In the genomic region with DNA sequence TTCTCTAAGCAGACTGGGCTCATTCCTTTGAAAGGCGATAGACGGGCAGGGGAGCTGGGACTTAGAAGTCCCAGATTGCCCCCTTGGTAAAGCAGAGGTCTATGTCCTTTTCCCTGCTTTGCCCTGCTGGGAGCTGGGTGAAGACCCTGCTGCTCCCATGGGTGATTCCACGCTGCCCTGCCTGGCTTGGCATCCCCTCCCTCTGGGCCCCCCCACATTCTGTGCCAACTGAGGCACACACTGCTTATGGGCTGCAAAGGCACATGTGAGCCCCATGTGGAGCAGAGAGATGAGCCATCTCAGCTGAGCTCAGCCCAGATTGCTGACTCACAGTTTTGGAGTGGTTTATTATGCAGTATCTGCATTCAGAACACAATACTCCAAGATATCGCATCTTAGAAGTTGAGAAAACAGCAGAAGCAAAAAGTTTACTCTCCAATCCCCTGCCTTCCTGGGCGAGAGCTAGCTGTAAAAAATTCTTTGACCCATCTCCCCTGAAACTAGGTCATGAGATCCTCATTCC, we compare ENCODE assay signal across 19 cellular contexts.
DNase-seq lines count a peak whose midpoint lies in the region; ATAC-seq, FAIRE-seq and TF ChIP-seq lines count a peak whose summit lies in the region.
"Had no signal": no experiment of that assay in that cellular context is flagged by ENCODE, and none has a peak within 500 bp of the region (broad histone marks: within the 10 kb centered on the region; RNA-seq: fewer than 3 reads in every experiment).

No MANE protein-coding gene starts in this region.

- H3K4me1 ChIP-seq in HepG2 (ENCODE audit: insufficient read depth, low read length) (peaks cover 6% of the 10 kb centered on the region), right lobe of liver (peaks cover 0 to 4% (median 2%) of the 10 kb centered on the region in 4 donors), K562 (replicated peaks in 1 of 2; ENCODE audit: control insufficient read depth in 2 of 2, insufficient read depth in 2 of 2, low read length in 2 of 2) (peaks cover 3 to 4% of the 10 kb centered on the region in 2 experiments; a peak in 2 of 5 replicates), mesendoderm (ENCODE audit: control insufficient read depth, low read depth, low read length) (no peaks in the 10 kb centered on the region)

- POLR2A ChIA-PET in HepG2 (lab: Yijun Ruan, JAX) (no interaction called here), K562 (lab: Yijun Ruan, JAX) (interaction anchor here (0.6 kb wide), 1 partner anchor 67 kb away, joined by 3 read pairs; no protein-coding TSS in a partner anchor), GM10248 (lab: Yijun Ruan, JAX) (no interaction called here)

- H3K4me3 ChIP-seq in HepG2 (replicated peaks in 1 of 3; ENCODE audit: insufficient read depth in 1 of 3, low read depth in 2 of 3, low read length in 3 of 3) (no peak overlapping the region), right lobe of liver (no peak overlapping the region), K562 (no peak overlapping the region), mesendoderm (ENCODE audit: low read length) (no peak overlapping the region)
- H3K4me3 ChIP-seq: PC-9 had no signal

- H2BK120ac ChIP-seq in mesendoderm (ENCODE audit: low read depth, low read length) = no peak overlapping the region

- TF ChIP-seq POLR2A in HepG2 (IDR thresholded peaks at IDR 0.05; ENCODE audit: insufficient read depth in 1 of 2, low read depth in 2 of 2, low read length in 2 of 2) = no peak
- TF ChIP-seq POLR2A in right lobe of liver (IDR thresholded peaks at IDR 0.05) = no peak
- TF ChIP-seq POLR2A in K562 (conservative IDR thresholded peaks at IDR 0.05) = no peak

- H4K20me1 ChIP-seq in HepG2 (ENCODE audit: insufficient read depth, low read length) = no peaks in the 10 kb centered on the region
- 0 out of 2 replicates have a peak, but pooled peaks cover 2% of the 10 kb centered on the region for H4K20me1 ChIP-seq in K562 (replicated peaks; ENCODE audit: control insufficient read depth, insufficient read depth, low read length)

- no peak for TF ChIP-seq EP300 in HepG2 (IDR thresholded peaks at IDR 0.05; ENCODE audit: low read depth in 2 of 2, low read length in 2 of 2)
- TF ChIP-seq EP300 in HepG2 (CRISPR knock-in tag; IDR thresholded peaks at IDR 0.05; ENCODE audit: borderline replicate concordance) = no peak
- no peak for TF ChIP-seq EP300 in K562 (IDR thresholded peaks at IDR 0.05; ENCODE audit: low read length)

- TF ChIP-seq RAD21 in HepG2 (CRISPR knock-in tag; IDR thresholded peaks at IDR 0.05) = no peak
- no peak for TF ChIP-seq RAD21 in K562 (CRISPR knock-in tag; conservative IDR thresholded peaks at IDR 0.05 in 1 of 2, IDR thresholded peaks at IDR 0.05 in 1 of 2)

- no peak for ATAC-seq in HepG2
- ATAC-seq in right lobe of liver = no peak
- ATAC-seq in K562 = no peak
- no peak for ATAC-seq in HG03108 (IDR thresholded peaks at IDR 0.05; ENCODE audit: unreplicated experiment)
- no peak for ATAC-seq in GM21825 (IDR thresholded peaks at IDR 0.05; ENCODE audit: unreplicated experiment)

- FAIRE-seq in HepG2 (lab: Jason Lieb, UNC) (no peak), K562 (lab: Jason Lieb, UNC) (no peak)
- FAIRE-seq: A204.1, H54 had no signal

- BruUV-seq in HepG2 (replicated peaks; lab: Mats Ljungman, UMichigan) (no TSS peak), K562 (replicated peaks; lab: Mats Ljungman, UMichigan) (no TSS peak)

- 24% methylated on average over 5 of the region's 5 CpGs for WGBS in HepG2 (ENCODE audit: low lambda C conversion rate)
- WGBS in right lobe of liver (ENCODE audit: insufficient coverage, low coverage, low lambda C conversion rate, missing lambda C conversion rate) = 64% methylated on average over 2 of the region's 5 CpGs
- WGBS in K562 (ENCODE audit: insufficient coverage, low coverage, missing lambda C conversion rate) = 1% methylated on average over 5 of the region's 5 CpGs
- no CpG with 5 or more reads among the region's 5 CpGs for WGBS in mesendoderm (ENCODE audit: extremely low coverage, insufficient coverage, low lambda C conversion rate)

- no peak overlapping the region for H3K4ac ChIP-seq in mesendoderm (ENCODE audit: low read depth, low read length)

- DNase-seq in HepG2 (ENCODE audit: low spot score) (no peak), right lobe of liver (no peak), K562 (ENCODE audit: extremely low read depth in 1 of 4, low spot score in 3 of 4) (no peak), mesendoderm (no peak), GM10248 (ENCODE audit: extremely low spot score) (no peak), D341Med (ENCODE audit: low spot score) (no peak)
- DNase-seq: Calu3; CD4-positive, CD25-positive, alpha-beta regulatory T cell; DMS79; GDM1; NCI-H1092; NCI-H2107; NCI-H345; NCI-H526 treated with DMSO at 0.1 percent for 48 hours; PC-9 had no signal

- H3K79me2 ChIP-seq in HepG2 (ENCODE audit: insufficient read depth, low read length) (no peaks in the 10 kb centered on the region), K562 (ENCODE audit: control insufficient read depth, insufficient read depth, low read length) (no peaks in the 10 kb centered on the region), mesendoderm (ENCODE audit: control insufficient read depth, insufficient read depth, low read length) (no peaks in the 10 kb centered on the region)

- no peaks in the 10 kb centered on the region for H3K9me1 ChIP-seq in K562 (ENCODE audit: control insufficient read depth, insufficient read depth, low read length)

- no peak overlapping the region for H2BK15ac ChIP-seq in mesendoderm (replicated peaks; ENCODE audit: low read depth)

- in situ Hi-C loops in HepG2 (cut with HindIII; ENCODE audit: extremely low pct_ligation_motif_present, low pct_unique_long_range_greater_than_20kb) (no loop called here), K562 (cut with MboI) (no loop called here)

- H2BK5ac ChIP-seq in mesendoderm (ENCODE audit: low read length) = no peak overlapping the region

- H3K4me2 ChIP-seq in HepG2 (ENCODE audit: low read depth, low read length) = no peak overlapping the region
- H3K4me2 ChIP-seq in K562 (ENCODE audit: insufficient read depth, low read length) = no peak overlapping the region
- no peak overlapping the region for H3K4me2 ChIP-seq in mesendoderm (ENCODE audit: low read length)
- H3K4me2 ChIP-seq: PC-9 had no signal

- H4K8ac ChIP-seq in mesendoderm (ENCODE audit: low read depth, low read length) = no peak overlapping the region

- H4K5ac ChIP-seq in mesendoderm (ENCODE audit: low read length) = no peak overlapping the region

- H3K23ac ChIP-seq in mesendoderm (ENCODE audit: low read length) = no peak overlapping the region

- H3K36me3 ChIP-seq in HepG2 (replicated peaks in 1 of 2; ENCODE audit: control insufficient read depth in 1 of 2, insufficient read depth in 2 of 2, low read length in 2 of 2) = no peaks in the 10 kb centered on the region
- no peaks in the 10 kb centered on the region for H3K36me3 ChIP-seq in right lobe of liver
- no peaks in the 10 kb centered on the region for H3K36me3 ChIP-seq in K562 (ENCODE audit: control insufficient read depth, insufficient read depth, low read length)
- no peaks in the 10 kb centered on the region for H3K36me3 ChIP-seq in mesendoderm (ENCODE audit: control insufficient read depth, insufficient read depth, low read length)

- H2AK5ac ChIP-seq in mesendoderm (ENCODE audit: low read length) = no peak overlapping the region

- H3K9me3 ChIP-seq in HepG2 (ENCODE audit: low read length) (no peaks in the 10 kb centered on the region), right lobe of liver (no peaks in the 10 kb centered on the region), K562 (replicated peaks; ENCODE audit: control insufficient read depth, insufficient read depth, low read depth, low read length) (no peaks in the 10 kb centered on the region)

- CTCF ChIA-PET in HepG2 (lab: Yijun Ruan, JAX; ENCODE audit: low intra/inter-chr PET ratio, low total read pairs) (no interaction called here), K562 (lab: Yijun Ruan, JAX; ENCODE audit: low intra/inter-chr PET ratio) (no interaction called here), GM10248 (lab: Yijun Ruan, JAX) (interaction anchor here (0.9 to 3.5 kb wide), 3 partner anchors 12 to 172 kb away, joined by 4 to 13 read pairs (median 5); no protein-coding TSS in a partner anchor)

- TF ChIP-seq CTCF in HepG2 (CRISPR knock-in tag; IDR thresholded peaks at IDR 0.05) (no peak), right lobe of liver (IDR thresholded peaks at IDR 0.05) (no peak), K562 (IDR thresholded peaks at IDR 0.05 in 2 of 3, conservative IDR thresholded peaks at IDR 0.05 in 1 of 3; ENCODE audit: insufficient read depth in 2 of 3, low read depth in 1 of 3, low read length in 3 of 3) (no peak), GM10248 (IDR thresholded peaks at IDR 0.05; ENCODE audit: control extremely low read depth, extremely low read depth, low read depth, missing control alignments) (no peak)

- H3K9ac ChIP-seq in HepG2 (ENCODE audit: insufficient read depth, low read depth, low read length) (no peak overlapping the region), K562 (ENCODE audit: insufficient read depth in 1 of 2, low read depth in 2 of 2, low read length in 2 of 2) (peak overlapping the region in 1 of 2 experiments; percentile 54; a peak in 1 of 4 replicates), mesendoderm (ENCODE audit: low read length) (no peak overlapping the region)

- H3K27ac ChIP-seq in HepG2 (ENCODE audit: extremely low read length, insufficient read depth, low read length) (no peak overlapping the region), right lobe of liver (no peak overlapping the region), K562 (ENCODE audit: extremely low read depth, low read depth, low read length) (no peak overlapping the region), mesendoderm (ENCODE audit: low read depth, low read length) (no peak overlapping the region)
- H3K27ac ChIP-seq: PC-9 had no signal

- H3K56ac ChIP-seq in mesendoderm (ENCODE audit: low read length) = peak overlapping the region; percentile 34

- H3K18ac ChIP-seq in mesendoderm (ENCODE audit: low read length) = no peak overlapping the region

- intact Hi-C loops in HepG2 (cut with micrococcal nuclease; ENCODE audit: unreplicated experiment) = no loop called here
- intact Hi-C loops in right lobe of liver (cut with DNase I) = no loop called here
- intact Hi-C loops in K562 (cut with micrococcal nuclease) = no loop called here

- H3K27me3 ChIP-seq in HepG2 (ENCODE audit: control insufficient read depth in 1 of 2, insufficient read depth in 2 of 2, low read length in 2 of 2) (peaks cover 8 to 37% of the 10 kb centered on the region in 2 experiments; a peak in 4 of 5 replicates), right lobe of liver (no peaks in the 10 kb centered on the region), K562 (ENCODE audit: control insufficient read depth in 2 of 2, insufficient read depth in 2 of 2, low read length in 2 of 2) (peaks cover 3 to 43% of the 10 kb centered on the region in 2 experiments), mesendoderm (ENCODE audit: insufficient read depth, low read length, poor library complexity) (no peaks in the 10 kb centered on the region)

- no peaks in the 10 kb centered on the region for H3K79me1 ChIP-seq in mesendoderm (ENCODE audit: low read length)

- H2AFZ ChIP-seq in HepG2 (ENCODE audit: low read length) (no peak overlapping the region), K562 (ENCODE audit: low read depth, low read length) (no peak overlapping the region)
- H2AFZ ChIP-seq: PC-9 had no signal

TF ChIP-seq in HepG2, 621 proteins besides CTCF, POLR2A, EP300 and RAD21 (continues in another document):
- TF ChIP-seq ZNF331 (CRISPR knock-in tag; IDR thresholded peaks at IDR 0.05) = peak; percentile 65; the same call in 1 of the 2 replicates

TF ChIP-seq in K562, 482 proteins besides CTCF, POLR2A, EP300 and RAD21 (continues in another document):
- TF ChIP-seq ZNF3 (CRISPR knock-in tag; IDR thresholded peaks at IDR 0.05) = no peak
